20 cellular contexts compared by ENCODE assay signal in genomic region chr2:152068226-152068625, GRCh38. TPM values are rescaled to one million over a fixed set of nuclear protein-coding genes. Genes with fewer than 3 reads are reported as not detected.
DNase-seq lines count a peak whose midpoint lies in the region; ATAC-seq, FAIRE-seq and TF ChIP-seq lines count a peak whose summit lies in the region.
"Had no signal": no experiment of that assay in that cellular context is flagged by ENCODE, and none has a peak within 500 bp of the region (broad histone marks: within the 10 kb centered on the region; RNA-seq: fewer than 3 reads in every experiment).

No MANE protein-coding gene starts in this region.

- CTCF ChIA-PET in MCF 10A (lab: Yijun Ruan, JAX): no interaction called here

- H3K27ac ChIP-seq in neural progenitor cell: no peak overlapping the region
- H3K27ac ChIP-seq in right cardiac atrium (ENCODE audit: low read length): no peak overlapping the region
- H3K27ac ChIP-seq: BLaER1 treated with 17β-estradiol and CSF1 and Interleukin-3, amounts not matched to agents 10 nM and 100 nM had no signal

- H3F3A ChIP-seq in neural progenitor cell (ENCODE audit: low read depth): no peaks in the 10 kb centered on the region

- H3K27me3 ChIP-seq in bronchial epithelial cell (ENCODE audit: control insufficient read depth, insufficient read depth, low read length) (no peaks in the 10 kb centered on the region), neural progenitor cell (no peaks in the 10 kb centered on the region), right cardiac atrium (ENCODE audit: control insufficient read depth, insufficient read depth) (no peaks in the 10 kb centered on the region)
- H3K27me3 ChIP-seq: BE2C had no signal

- H3K4me1 ChIP-seq in neural progenitor cell: no peaks in the 10 kb centered on the region
- no peaks in the 10 kb centered on the region for H3K4me1 ChIP-seq in right cardiac atrium (ENCODE audit: control insufficient read depth, insufficient read depth, low read length)
- H3K4me1 ChIP-seq: BE2C, HAP-1 had no signal

- no peaks in the 10 kb centered on the region for H3K79me2 ChIP-seq in neural progenitor cell (ENCODE audit: low read depth)

- WGBS in right cardiac atrium: 75% methylated on average over 2 of the region's 2 CpGs

- H2AFZ ChIP-seq in neural progenitor cell (replicated peaks): no peak overlapping the region

- ATAC-seq in esophagus mucosa: peak; percentile 29
- no peak for ATAC-seq in right cardiac atrium
- no peak for ATAC-seq in natural killer cell treated with Interleukin-12 subunit alpha and Interleukin-12 subunit beta and Interleukin-15 and Interleukin-18, amount 100 ng/mL, for 72 hours

- H3K4me1 Mint-ChIP-seq in neural progenitor cell (no peaks in the 10 kb centered on the region), MCF 10A (ENCODE audit: insufficient read depth, unreplicated experiment) (no peaks in the 10 kb centered on the region)
- no peaks in the 10 kb centered on the region for H3K4me1 Mint-ChIP-seq in natural killer cell treated with Interleukin-12 subunit alpha and Interleukin-12 subunit beta and Interleukin-15 and Interleukin-18, amount 100 ng/mL, for 72 hours (ENCODE audit: low read depth in 2 of 2)
- H3K4me1 Mint-ChIP-seq: CD8-positive, alpha-beta memory T cell had no signal

- H3K9ac ChIP-seq in neural progenitor cell: no peak overlapping the region
- H3K9ac ChIP-seq: BLaER1 treated with 17β-estradiol and CSF1 and Interleukin-3, amounts not matched to agents 10 nM and 100 nM had no signal

- no peak overlapping the region for H3K4me3 ChIP-seq in bronchial epithelial cell (ENCODE audit: low read depth, low read length)
- no peak overlapping the region for H3K4me3 ChIP-seq in neural progenitor cell
- H3K4me3 ChIP-seq in right cardiac atrium (ENCODE audit: low read length): no peak overlapping the region
- H3K4me3 ChIP-seq: BLaER1 treated with 17β-estradiol and CSF1 and Interleukin-3, amounts not matched to agents 10 nM and 100 nM; HAP-1 had no signal

- BruUV-seq in MCF 10A (replicated peaks; lab: Mats Ljungman, UMichigan): no TSS peak

- H3K4me2 ChIP-seq in neural progenitor cell: no peak overlapping the region
- H3K4me2 ChIP-seq: BLaER1 treated with 17β-estradiol and CSF1 and Interleukin-3, amounts not matched to agents 10 nM and 100 nM had no signal

- TF ChIP-seq CTCF in bronchial epithelial cell (IDR thresholded peaks at IDR 0.05; ENCODE audit: insufficient read depth, low read length, severe bottlenecking): no peak
- TF ChIP-seq CTCF in neural progenitor cell (IDR thresholded peaks at IDR 0.05): no peak
- TF ChIP-seq CTCF in MCF 10A (IDR thresholded peaks at IDR 0.05; ENCODE audit: unreplicated experiment): no peak

- H3K4me3 Mint-ChIP-seq in neural progenitor cell: no peak overlapping the region
- H3K4me3 Mint-ChIP-seq in natural killer cell treated with Interleukin-12 subunit alpha and Interleukin-12 subunit beta and Interleukin-15 and Interleukin-18, amount 100 ng/mL, for 72 hours: no peak overlapping the region
- H3K4me3 Mint-ChIP-seq in MCF 10A (ENCODE audit: unreplicated experiment): no peak overlapping the region
- H3K4me3 Mint-ChIP-seq: CD14-positive monocyte; CD4-positive, alpha-beta T cell; CD8-positive, alpha-beta memory T cell had no signal

- H3K9me3 ChIP-seq in neural progenitor cell (ENCODE audit: low read depth) (no peaks in the 10 kb centered on the region), right cardiac atrium (ENCODE audit: control insufficient read depth, low read length) (no peaks in the 10 kb centered on the region)
- H3K9me3 ChIP-seq: BE2C, HAP-1 had no signal

- intact Hi-C loops in right cardiac atrium (cut with DNase I) (no loop called here), MCF 10A (cut with micrococcal nuclease) (no loop called here)

- H3K27me3 Mint-ChIP-seq in neural progenitor cell (ENCODE audit: insufficient read depth, low read depth): peaks cover 4% of the 10 kb centered on the region
- peaks cover 7 to 20% of the 10 kb centered on the region in 2 donors for H3K27me3 Mint-ChIP-seq in natural killer cell treated with Interleukin-12 subunit alpha and Interleukin-12 subunit beta and Interleukin-15 and Interleukin-18, amount 100 ng/mL, for 72 hours
- H3K27me3 Mint-ChIP-seq in MCF 10A (ENCODE audit: insufficient read depth, unreplicated experiment): no peaks in the 10 kb centered on the region

- FAIRE-seq in bronchial epithelial cell (lab: Jason Lieb, UNC): no peak
- FAIRE-seq: D721Med, GM12892, H54 had no signal

- no peaks in the 10 kb centered on the region for H3K36me3 ChIP-seq in bronchial epithelial cell (ENCODE audit: control insufficient read depth, insufficient read depth, low read length)
- H3K36me3 ChIP-seq in neural progenitor cell: no peaks in the 10 kb centered on the region
- H3K36me3 ChIP-seq: BE2C; BLaER1 treated with 17β-estradiol and CSF1 and Interleukin-3, amounts not matched to agents 10 nM and 100 nM; HAP-1 had no signal

- H3K27ac Mint-ChIP-seq in neural progenitor cell (peak overlapping the region; percentile 11), MCF 10A (ENCODE audit: low read depth, unreplicated experiment) (no peak overlapping the region)
- no peak overlapping the region for H3K27ac Mint-ChIP-seq in natural killer cell treated with Interleukin-12 subunit alpha and Interleukin-12 subunit beta and Interleukin-15 and Interleukin-18, amount 100 ng/mL, for 72 hours
- H3K27ac Mint-ChIP-seq: CD4-positive, alpha-beta T cell; CD8-positive, alpha-beta memory T cell had no signal

- POLR2A ChIA-PET in MCF 10A (lab: Yijun Ruan, JAX): no interaction called here

- H3K9me3 Mint-ChIP-seq in neural progenitor cell (no peaks in the 10 kb centered on the region), MCF 10A (ENCODE audit: unreplicated experiment) (no peaks in the 10 kb centered on the region)
- H3K9me3 Mint-ChIP-seq in natural killer cell treated with Interleukin-12 subunit alpha and Interleukin-12 subunit beta and Interleukin-15 and Interleukin-18, amount 100 ng/mL, for 72 hours: no peaks in the 10 kb centered on the region
- H3K9me3 Mint-ChIP-seq: CD4-positive, alpha-beta T cell had no signal

- DNase-seq in bronchial epithelial cell (ENCODE audit: low read depth): peak; percentile 18
- DNase-seq in neural progenitor cell (ENCODE audit: low spot score): no peak
- no peak for DNase-seq in right cardiac atrium
- no peak for DNase-seq in natural killer cell treated with Interleukin-12 subunit alpha and Interleukin-12 subunit beta and Interleukin-15 and Interleukin-18, amount 100 ng/mL, for 72 hours (ENCODE audit: low spot score)
- no peak for DNase-seq in MCF 10A (ENCODE audit: unreplicated experiment)
- DNase-seq: BE2C; CD4-positive, alpha-beta T cell; CD8-positive, alpha-beta memory T cell; DMS 273 treated with DMSO at 0.1 percent for 48 hours; DMS79; EL; GDM1; GOT3 had no signal

- no peaks in the 10 kb centered on the region for H4K20me1 ChIP-seq in neural progenitor cell (ENCODE audit: low read depth)

- no peaks in the 10 kb centered on the region for H3K36me3 Mint-ChIP-seq in neural progenitor cell
- no peaks in the 10 kb centered on the region for H3K36me3 Mint-ChIP-seq in natural killer cell treated with Interleukin-12 subunit alpha and Interleukin-12 subunit beta and Interleukin-15 and Interleukin-18, amount 100 ng/mL, for 72 hours
- H3K36me3 Mint-ChIP-seq in MCF 10A (ENCODE audit: insufficient read depth, unreplicated experiment): no peaks in the 10 kb centered on the region
- H3K36me3 Mint-ChIP-seq: CD8-positive, alpha-beta memory T cell had no signal

RNA-seq across cellular contexts. Expression of gene CACNB4, which starts 30.6 kb away (rescaled TPM):
- total RNA-seq in bronchial epithelial cell: 0.38 and 0.53 TPM in 2 replicates
- total RNA-seq in esophagus mucosa: 9.6 TPM
- 8.9 and 14.2 TPM in 2 replicates for total RNA-seq in neural progenitor cell (ENCODE audit: low replicate concordance)
- 1 to 10 TPM in 1 of 4 donors, under 1 TPM in 3; 0.57 to 1.5 (median 0.93) TPM for total RNA-seq in right cardiac atrium
- polyA plus RNA-seq in right cardiac atrium: 0.25 TPM
- total RNA-seq in natural killer cell treated with Interleukin-12 subunit alpha and Interleukin-12 subunit beta and Interleukin-15 and Interleukin-18, amount 100 ng/mL, for 72 hours: under 1 TPM; 0.40 to 0.64 TPM
- total RNA-seq in MCF 10A (2022): 0.29 and 0.49 TPM in 2 replicates
- polyA plus RNA-seq: CD8-positive, alpha-beta memory T cell had no signal
